In genomic region chr3:120462409-120462959, GRCh38 we compare ENCODE assay signal across 2 cellular contexts.
A peak's percentile ranks its signal among the peaks of the same experiment; 100 is the strongest.
TF ChIP-seq lines count a peak whose summit lies in the region.

No MANE protein-coding gene starts in this region.

TF ChIP-seq in liver, 16 proteins besides CTCF, POLR2A, EP300 and RAD21:
- TF ChIP-seq ZBTB33 (IDR thresholded peaks at IDR 0.05): no peak
- TF ChIP-seq NR2F2 (IDR thresholded peaks at IDR 0.05): peak; percentile 73
- no peak for TF ChIP-seq TAF1 (conservative IDR thresholded peaks at IDR 0.05)
- no peak for TF ChIP-seq EGR1 (IDR thresholded peaks at IDR 0.05; ENCODE audit: low read depth in 2 of 2)

TF ChIP-seq in HepG2, 621 proteins besides CTCF, POLR2A, EP300 and RAD21:
- TF ChIP-seq RORA (CRISPR knock-in tag; IDR thresholded peaks at IDR 0.05): no peak
- no peak for TF ChIP-seq THAP9 (CRISPR knock-in tag; IDR thresholded peaks at IDR 0.05; ENCODE audit: borderline replicate concordance)
- TF ChIP-seq MXD1 (CRISPR knock-in tag; IDR thresholded peaks at IDR 0.05): no peak
- TF ChIP-seq DRAP1 (CRISPR knock-in tag; IDR thresholded peaks at IDR 0.05): no peak
- no peak for TF ChIP-seq ZXDC (CRISPR knock-in tag; IDR thresholded peaks at IDR 0.05)
- no peak for TF ChIP-seq ZNF607 (CRISPR knock-in tag; IDR thresholded peaks at IDR 0.05; ENCODE audit: borderline replicate concordance)
- TF ChIP-seq ZNF720 (CRISPR knock-in tag; IDR thresholded peaks at IDR 0.05): no peak
- TF ChIP-seq GABPA (IDR thresholded peaks at IDR 0.05; ENCODE audit: low read depth, low read length): no peak
- TF ChIP-seq GABPA (CRISPR knock-in tag; IDR thresholded peaks at IDR 0.05; ENCODE audit: low read depth): no peak
- TF ChIP-seq ZNF331 (CRISPR knock-in tag; IDR thresholded peaks at IDR 0.05): no peak
- TF ChIP-seq POLR2G (IDR thresholded peaks at IDR 0.05; ENCODE audit: low read depth, low read length): no peak
- TF ChIP-seq TOPORS (CRISPR knock-in tag; IDR thresholded peaks at IDR 0.05): no peak
- TF ChIP-seq HDAC2 (CRISPR knock-in tag; IDR thresholded peaks at IDR 0.05): no peak
- TF ChIP-seq PLRG1 (conservative IDR thresholded peaks at IDR 0.05): no peak
- TF ChIP-seq ZNF12 (CRISPR knock-in tag; IDR thresholded peaks at IDR 0.05): no peak
- no peak for TF ChIP-seq MXD3 (CRISPR knock-in tag; IDR thresholded peaks at IDR 0.05)
- TF ChIP-seq ELF4 (CRISPR knock-in tag; IDR thresholded peaks at IDR 0.05; ENCODE audit: borderline replicate concordance): no peak
- no peak for TF ChIP-seq ZNF337 (CRISPR knock-in tag; IDR thresholded peaks at IDR 0.05; ENCODE audit: borderline replicate concordance, low read depth)
- TF ChIP-seq ZNF30 (CRISPR knock-in tag; IDR thresholded peaks at IDR 0.05): no peak
TF ChIP-seq in HepG2: peak in this region for 0.
